In genomic region chrX:115622534-115622933, GRCh38 we compare ENCODE assay signal across 21 cellular contexts.
"Had no signal": no experiment of that assay in that cellular context is flagged by ENCODE, and none has a peak within 500 bp of the region (broad histone marks: within the 10 kb centered on the region; RNA-seq: fewer than 3 reads in every experiment).

No MANE protein-coding gene starts in this region.

- H3K27me3 ChIP-seq: brain microvascular endothelial cell, esophagus squamous epithelium, suprapubic skin, upper lobe of left lung had no signal

- H3K27me3 Mint-ChIP-seq: activated naive CD8-positive, alpha-beta T cell treated with anti-CD3 and anti-CD28 coated beads, Interleukin-2, amount 10 ng/mL, durations not matched to agents 7 days and 5 days; dendritic cell treated with granulocyte-macrophage colony-stimulating factor and Interleukin-4, amounts not matched to agents 40 ng/mL and 50 ng/mL, for 4 days; stimulated activated naive CD8-positive, alpha-beta T cell treated with anti-CD3 and anti-CD28 coated beads, Interleukin-15, amount 100 ng/mL, for 72 hours had no signal

- H3K9me3 Mint-ChIP-seq: activated naive CD8-positive, alpha-beta T cell treated with anti-CD3 and anti-CD28 coated beads, Interleukin-2, amount 10 ng/mL, durations not matched to agents 7 days and 5 days; dendritic cell treated with granulocyte-macrophage colony-stimulating factor and Interleukin-4, amounts not matched to agents 40 ng/mL and 50 ng/mL, for 4 days; nephron; stimulated activated naive CD8-positive, alpha-beta T cell treated with anti-CD3 and anti-CD28 coated beads, Interleukin-15, amount 100 ng/mL, for 72 hours; T-helper 2 cell treated with Interferon-gamma antibody and Interleukin-4, amounts not matched to agents 5 μg/mL and 100 μg/mL, for 36 hours had no signal

- H3K36me3 ChIP-seq: suprapubic skin, upper lobe of left lung had no signal

- H3K36me3 Mint-ChIP-seq: activated naive CD8-positive, alpha-beta T cell treated with anti-CD3 and anti-CD28 coated beads, Interleukin-2, amount 10 ng/mL, durations not matched to agents 7 days and 5 days had no signal

- H3K4me3 Mint-ChIP-seq: activated naive CD8-positive, alpha-beta T cell treated with anti-CD3 and anti-CD28 coated beads, Interleukin-2, amount 10 ng/mL, durations not matched to agents 7 days and 5 days; dendritic cell treated with granulocyte-macrophage colony-stimulating factor and Interleukin-4, amounts not matched to agents 40 ng/mL and 50 ng/mL, for 4 days; nephron; stimulated activated naive CD8-positive, alpha-beta T cell treated with anti-CD3 and anti-CD28 coated beads, Interleukin-15, amount 100 ng/mL, for 72 hours; T-helper 2 cell treated with Interferon-gamma antibody and Interleukin-4, amounts not matched to agents 5 μg/mL and 100 μg/mL, for 36 hours had no signal

- DNase-seq: activated CD4-positive, alpha-beta T cell treated with anti-CD3 and anti-CD28 coated beads, Interleukin-2, amount 50 U/mL, for 48 hours; activated naive CD8-positive, alpha-beta T cell treated with anti-CD3 and anti-CD28 coated beads, Interleukin-2, amount 10 ng/mL, durations not matched to agents 7 days and 5 days; amygdala; brain microvascular endothelial cell; effector memory CD4-positive, alpha-beta T cell; esophagus squamous epithelium; hippocampal formation; left colon; midbrain; posterior cingulate gyrus; retina; SK-N-SH; stimulated activated CD4-positive, alpha-beta T cell treated with anti-CD3 and anti-CD28 coated beads, Interleukin-15, amount 100 ng/mL, for 24 hours; stimulated activated CD4-positive, alpha-beta T cell treated with anti-CD3 and anti-CD28 coated beads, Interleukin-2, amount 100 ng/mL, for 48 hours; stimulated activated naive CD8-positive, alpha-beta T cell treated with anti-CD3 and anti-CD28 coated beads, Interleukin-15, amount 100 ng/mL, for 72 hours; upper lobe of left lung had no signal

- H3K27ac Mint-ChIP-seq: activated naive CD8-positive, alpha-beta T cell treated with anti-CD3 and anti-CD28 coated beads, Interleukin-2, amount 10 ng/mL, durations not matched to agents 7 days and 5 days; dendritic cell treated with granulocyte-macrophage colony-stimulating factor and Interleukin-4, amounts not matched to agents 40 ng/mL and 50 ng/mL, for 4 days; stimulated activated naive CD8-positive, alpha-beta T cell treated with anti-CD3 and anti-CD28 coated beads, Interleukin-15, amount 100 ng/mL, for 72 hours; T-helper 2 cell treated with Interferon-gamma antibody and Interleukin-4, amounts not matched to agents 5 μg/mL and 100 μg/mL, for 36 hours had no signal

- H3K27ac ChIP-seq: brain microvascular endothelial cell, esophagus squamous epithelium, suprapubic skin had no signal

- H3K9me3 ChIP-seq: esophagus squamous epithelium, SK-N-SH, suprapubic skin, upper lobe of left lung had no signal

- ATAC-seq: left colon; stimulated activated naive CD8-positive, alpha-beta T cell treated with anti-CD3 and anti-CD28 coated beads, Interleukin-15, amount 100 ng/mL, for 72 hours had no signal

- H3K9ac ChIP-seq: SK-N-SH had no signal

- H3K4me2 ChIP-seq: SK-N-SH had no signal

- H3K4me1 Mint-ChIP-seq: activated naive CD8-positive, alpha-beta T cell treated with anti-CD3 and anti-CD28 coated beads, Interleukin-2, amount 10 ng/mL, durations not matched to agents 7 days and 5 days; stimulated activated naive CD8-positive, alpha-beta T cell treated with anti-CD3 and anti-CD28 coated beads, Interleukin-15, amount 100 ng/mL, for 72 hours had no signal

- H3K4me3 ChIP-seq: esophagus squamous epithelium, lung, suprapubic skin, upper lobe of left lung had no signal
